Comparison of ENCODE assay signal across 1 cellular context in the genomic region with DNA sequence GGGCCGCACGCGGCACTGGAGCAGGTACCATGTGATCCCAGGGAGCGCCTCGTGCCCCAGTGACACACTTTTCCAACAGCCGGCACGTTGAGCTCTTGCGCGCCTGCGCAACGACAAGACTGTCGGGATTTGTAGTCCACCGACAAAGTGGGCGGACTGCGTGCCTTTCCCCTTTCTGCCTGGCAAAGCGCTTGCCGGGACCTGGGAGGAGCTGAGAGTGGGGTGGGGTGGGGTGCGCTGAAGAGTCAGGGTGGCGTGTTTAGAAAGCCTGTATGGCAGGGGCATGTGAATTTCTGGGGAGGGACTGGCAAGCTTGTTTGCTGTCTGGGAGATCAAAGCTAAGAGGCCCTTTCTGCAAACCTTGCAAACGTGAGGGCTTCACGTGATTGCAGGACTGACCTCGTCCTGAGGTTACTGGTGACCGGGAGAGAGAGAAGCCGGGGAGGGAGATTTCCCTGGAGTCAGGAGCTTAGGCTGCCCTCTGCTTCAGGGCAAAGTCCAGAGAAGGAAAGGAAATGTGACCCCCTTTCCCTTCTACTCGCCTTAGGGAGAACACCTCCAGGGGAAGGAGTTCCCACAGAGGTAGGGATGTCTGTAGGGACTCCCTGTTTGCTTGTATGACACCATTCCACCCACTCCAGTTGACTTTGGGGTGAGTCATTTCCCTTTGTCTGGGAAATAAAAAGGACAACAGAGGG.
TF ChIP-seq lines count a peak whose summit lies in the region.

No MANE protein-coding gene starts in this region.

TF ChIP-seq in HEK293, 187 proteins besides CTCF, POLR2A, EP300 and RAD21 (continued from another document and continues in another):
- TF ChIP-seq PRDM4 (tag by site-specific recombination; IDR thresholded peaks at IDR 0.05), result no peak
- no peak for TF ChIP-seq ZNF747 (tag by site-specific recombination; IDR thresholded peaks at IDR 0.05)
- TF ChIP-seq, protein P1, sequence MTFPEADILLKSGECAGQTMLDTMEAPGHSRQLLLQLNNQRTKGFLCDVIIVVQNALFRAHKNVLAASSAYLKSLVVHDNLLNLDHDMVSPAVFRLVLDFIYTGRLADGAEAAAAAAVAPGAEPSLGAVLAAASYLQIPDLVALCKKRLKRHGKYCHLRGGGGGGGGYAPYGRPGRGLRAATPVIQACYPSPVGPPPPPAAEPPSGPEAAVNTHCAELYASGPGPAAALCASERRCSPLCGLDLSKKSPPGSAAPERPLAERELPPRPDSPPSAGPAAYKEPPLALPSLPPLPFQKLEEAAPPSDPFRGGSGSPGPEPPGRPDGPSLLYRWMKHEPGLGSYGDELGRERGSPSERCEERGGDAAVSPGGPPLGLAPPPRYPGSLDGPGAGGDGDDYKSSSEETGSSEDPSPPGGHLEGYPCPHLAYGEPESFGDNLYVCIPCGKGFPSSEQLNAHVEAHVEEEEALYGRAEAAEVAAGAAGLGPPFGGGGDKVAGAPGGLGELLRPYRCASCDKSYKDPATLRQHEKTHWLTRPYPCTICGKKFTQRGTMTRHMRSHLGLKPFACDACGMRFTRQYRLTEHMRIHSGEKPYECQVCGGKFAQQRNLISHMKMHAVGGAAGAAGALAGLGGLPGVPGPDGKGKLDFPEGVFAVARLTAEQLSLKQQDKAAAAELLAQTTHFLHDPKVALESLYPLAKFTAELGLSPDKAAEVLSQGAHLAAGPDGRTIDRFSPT (tag by site-specific recombination; IDR thresholded peaks at IDR 0.05), result no peak
- no peak for TF ChIP-seq ZBTB20 (tag by site-specific recombination; IDR thresholded peaks at IDR 0.05)
- no peak for TF ChIP-seq ZNF2 (tag by site-specific recombination; IDR thresholded peaks at IDR 0.05)
- TF ChIP-seq ZNF639 (tag by site-specific recombination; IDR thresholded peaks at IDR 0.05), result peak; percentile 14; the same call in 1 of the 2 replicates
- peak; percentile 95 for TF ChIP-seq ZNF76 (tag by site-specific recombination; IDR thresholded peaks at IDR 0.05; ENCODE audit: borderline replicate concordance, low read depth)
- no peak for TF ChIP-seq ZNF239 (tag by site-specific recombination; IDR thresholded peaks at IDR 0.05)
- no peak for TF ChIP-seq ZNF404 (tag by site-specific recombination; IDR thresholded peaks at IDR 0.05)
- no peak for TF ChIP-seq ZNF138 (tag by site-specific recombination; IDR thresholded peaks at IDR 0.05; ENCODE audit: borderline replicate concordance)
- no peak for TF ChIP-seq ZNF121 (tag by site-specific recombination; IDR thresholded peaks at IDR 0.05)
- TF ChIP-seq, protein P2, sequence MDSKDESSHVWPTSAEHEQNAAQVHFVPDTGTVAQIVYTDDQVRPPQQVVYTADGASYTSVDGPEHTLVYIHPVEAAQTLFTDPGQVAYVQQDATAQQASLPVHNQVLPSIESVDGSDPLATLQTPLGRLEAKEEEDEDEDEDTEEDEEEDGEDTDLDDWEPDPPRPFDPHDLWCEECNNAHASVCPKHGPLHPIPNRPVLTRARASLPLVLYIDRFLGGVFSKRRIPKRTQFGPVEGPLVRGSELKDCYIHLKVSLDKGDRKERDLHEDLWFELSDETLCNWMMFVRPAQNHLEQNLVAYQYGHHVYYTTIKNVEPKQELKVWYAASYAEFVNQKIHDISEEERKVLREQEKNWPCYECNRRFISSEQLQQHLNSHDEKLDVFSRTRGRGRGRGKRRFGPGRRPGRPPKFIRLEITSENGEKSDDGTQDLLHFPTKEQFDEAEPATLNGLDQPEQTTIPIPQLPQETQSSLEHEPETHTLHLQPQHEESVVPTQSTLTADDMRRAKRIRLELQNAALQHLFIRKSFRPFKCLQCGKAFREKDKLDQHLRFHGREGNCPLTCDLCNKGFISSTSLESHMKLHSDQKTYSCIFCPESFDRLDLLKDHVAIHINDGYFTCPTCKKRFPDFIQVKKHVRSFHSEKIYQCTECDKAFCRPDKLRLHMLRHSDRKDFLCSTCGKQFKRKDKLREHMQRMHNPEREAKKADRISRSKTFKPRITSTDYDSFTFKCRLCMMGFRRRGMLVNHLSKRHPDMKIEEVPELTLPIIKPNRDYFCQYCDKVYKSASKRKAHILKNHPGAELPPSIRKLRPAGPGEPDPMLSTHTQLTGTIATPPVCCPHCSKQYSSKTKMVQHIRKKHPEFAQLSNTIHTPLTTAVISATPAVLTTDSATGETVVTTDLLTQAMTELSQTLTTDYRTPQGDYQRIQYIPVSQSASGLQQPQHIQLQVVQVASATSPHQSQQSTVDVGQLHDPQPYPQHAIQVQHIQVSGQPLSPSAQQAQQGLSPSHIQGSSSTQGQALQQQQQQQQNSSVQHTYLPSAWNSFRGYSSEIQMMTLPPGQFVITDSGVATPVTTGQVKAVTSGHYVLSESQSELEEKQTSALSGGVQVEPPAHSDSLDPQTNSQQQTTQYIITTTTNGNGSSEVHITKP (tag by site-specific recombination; IDR thresholded peaks at IDR 0.05), result peak; percentile 74
- TF ChIP-seq, protein P3, sequence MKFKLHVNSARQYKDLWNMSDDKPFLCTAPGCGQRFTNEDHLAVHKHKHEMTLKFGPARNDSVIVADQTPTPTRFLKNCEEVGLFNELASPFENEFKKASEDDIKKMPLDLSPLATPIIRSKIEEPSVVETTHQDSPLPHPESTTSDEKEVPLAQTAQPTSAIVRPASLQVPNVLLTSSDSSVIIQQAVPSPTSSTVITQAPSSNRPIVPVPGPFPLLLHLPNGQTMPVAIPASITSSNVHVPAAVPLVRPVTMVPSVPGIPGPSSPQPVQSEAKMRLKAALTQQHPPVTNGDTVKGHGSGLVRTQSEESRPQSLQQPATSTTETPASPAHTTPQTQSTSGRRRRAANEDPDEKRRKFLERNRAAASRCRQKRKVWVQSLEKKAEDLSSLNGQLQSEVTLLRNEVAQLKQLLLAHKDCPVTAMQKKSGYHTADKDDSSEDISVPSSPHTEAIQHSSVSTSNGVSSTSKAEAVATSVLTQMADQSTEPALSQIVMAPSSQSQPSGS (tag by site-specific recombination; IDR thresholded peaks at IDR 0.05; ENCODE audit: low read depth), result no peak
- TF ChIP-seq ZNF529 (tag by site-specific recombination; IDR thresholded peaks at IDR 0.05; ENCODE audit: insufficient replicate concordance), result no peak
- TF ChIP-seq TRIM28 (IDR thresholded peaks at IDR 0.05; ENCODE audit: borderline replicate concordance, low read length), result peak; percentile 79; the same call in 1 of the 2 replicates
- TF ChIP-seq SCRT1 (tag by site-specific recombination; IDR thresholded peaks at IDR 0.05; ENCODE audit: borderline replicate concordance), result no peak
- TF ChIP-seq SALL2 (tag by site-specific recombination; IDR thresholded peaks at IDR 0.05; ENCODE audit: borderline replicate concordance), result no peak
- TF ChIP-seq ZNF132 (tag by site-specific recombination; IDR thresholded peaks at IDR 0.05; ENCODE audit: borderline replicate concordance), result no peak
- TF ChIP-seq, protein P4, sequence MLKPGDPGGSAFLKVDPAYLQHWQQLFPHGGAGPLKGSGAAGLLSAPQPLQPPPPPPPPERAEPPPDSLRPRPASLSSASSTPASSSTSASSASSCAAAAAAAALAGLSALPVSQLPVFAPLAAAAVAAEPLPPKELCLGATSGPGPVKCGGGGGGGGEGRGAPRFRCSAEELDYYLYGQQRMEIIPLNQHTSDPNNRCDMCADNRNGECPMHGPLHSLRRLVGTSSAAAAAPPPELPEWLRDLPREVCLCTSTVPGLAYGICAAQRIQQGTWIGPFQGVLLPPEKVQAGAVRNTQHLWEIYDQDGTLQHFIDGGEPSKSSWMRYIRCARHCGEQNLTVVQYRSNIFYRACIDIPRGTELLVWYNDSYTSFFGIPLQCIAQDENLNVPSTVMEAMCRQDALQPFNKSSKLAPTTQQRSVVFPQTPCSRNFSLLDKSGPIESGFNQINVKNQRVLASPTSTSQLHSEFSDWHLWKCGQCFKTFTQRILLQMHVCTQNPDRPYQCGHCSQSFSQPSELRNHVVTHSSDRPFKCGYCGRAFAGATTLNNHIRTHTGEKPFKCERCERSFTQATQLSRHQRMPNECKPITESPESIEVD (tag by site-specific recombination; IDR thresholded peaks at IDR 0.05), result no peak
- TF ChIP-seq, protein P5, sequence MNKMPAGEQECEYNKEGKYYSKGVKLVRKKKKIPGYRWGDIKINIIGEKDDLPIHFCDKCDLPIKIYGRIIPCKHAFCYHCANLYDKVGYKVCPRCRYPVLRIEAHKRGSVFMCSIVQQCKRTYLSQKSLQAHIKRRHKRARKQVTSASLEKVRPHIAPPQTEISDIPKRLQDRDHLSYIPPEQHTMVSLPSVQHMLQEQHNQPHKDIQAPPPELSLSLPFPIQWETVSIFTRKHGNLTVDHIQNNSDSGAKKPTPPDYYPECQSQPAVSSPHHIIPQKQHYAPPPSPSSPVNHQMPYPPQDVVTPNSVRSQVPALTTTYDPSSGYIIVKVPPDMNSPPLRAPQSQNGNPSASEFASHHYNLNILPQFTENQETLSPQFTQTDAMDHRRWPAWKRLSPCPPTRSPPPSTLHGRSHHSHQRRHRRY (tag by site-specific recombination; IDR thresholded peaks at IDR 0.05), result no peak
- TF ChIP-seq ZNF621 (tag by site-specific recombination; IDR thresholded peaks at IDR 0.05), result no peak
- TF ChIP-seq, protein P6, sequence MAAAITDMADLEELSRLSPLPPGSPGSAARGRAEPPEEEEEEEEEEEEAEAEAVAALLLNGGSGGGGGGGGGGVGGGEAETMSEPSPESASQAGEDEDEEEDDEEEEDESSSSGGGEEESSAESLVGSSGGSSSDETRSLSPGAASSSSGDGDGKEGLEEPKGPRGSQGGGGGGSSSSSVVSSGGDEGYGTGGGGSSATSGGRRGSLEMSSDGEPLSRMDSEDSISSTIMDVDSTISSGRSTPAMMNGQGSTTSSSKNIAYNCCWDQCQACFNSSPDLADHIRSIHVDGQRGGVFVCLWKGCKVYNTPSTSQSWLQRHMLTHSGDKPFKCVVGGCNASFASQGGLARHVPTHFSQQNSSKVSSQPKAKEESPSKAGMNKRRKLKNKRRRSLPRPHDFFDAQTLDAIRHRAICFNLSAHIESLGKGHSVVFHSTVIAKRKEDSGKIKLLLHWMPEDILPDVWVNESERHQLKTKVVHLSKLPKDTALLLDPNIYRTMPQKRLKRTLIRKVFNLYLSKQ (tag by site-specific recombination; IDR thresholded peaks at IDR 0.05; ENCODE audit: borderline replicate concordance), result no peak
- TF ChIP-seq, protein P7, sequence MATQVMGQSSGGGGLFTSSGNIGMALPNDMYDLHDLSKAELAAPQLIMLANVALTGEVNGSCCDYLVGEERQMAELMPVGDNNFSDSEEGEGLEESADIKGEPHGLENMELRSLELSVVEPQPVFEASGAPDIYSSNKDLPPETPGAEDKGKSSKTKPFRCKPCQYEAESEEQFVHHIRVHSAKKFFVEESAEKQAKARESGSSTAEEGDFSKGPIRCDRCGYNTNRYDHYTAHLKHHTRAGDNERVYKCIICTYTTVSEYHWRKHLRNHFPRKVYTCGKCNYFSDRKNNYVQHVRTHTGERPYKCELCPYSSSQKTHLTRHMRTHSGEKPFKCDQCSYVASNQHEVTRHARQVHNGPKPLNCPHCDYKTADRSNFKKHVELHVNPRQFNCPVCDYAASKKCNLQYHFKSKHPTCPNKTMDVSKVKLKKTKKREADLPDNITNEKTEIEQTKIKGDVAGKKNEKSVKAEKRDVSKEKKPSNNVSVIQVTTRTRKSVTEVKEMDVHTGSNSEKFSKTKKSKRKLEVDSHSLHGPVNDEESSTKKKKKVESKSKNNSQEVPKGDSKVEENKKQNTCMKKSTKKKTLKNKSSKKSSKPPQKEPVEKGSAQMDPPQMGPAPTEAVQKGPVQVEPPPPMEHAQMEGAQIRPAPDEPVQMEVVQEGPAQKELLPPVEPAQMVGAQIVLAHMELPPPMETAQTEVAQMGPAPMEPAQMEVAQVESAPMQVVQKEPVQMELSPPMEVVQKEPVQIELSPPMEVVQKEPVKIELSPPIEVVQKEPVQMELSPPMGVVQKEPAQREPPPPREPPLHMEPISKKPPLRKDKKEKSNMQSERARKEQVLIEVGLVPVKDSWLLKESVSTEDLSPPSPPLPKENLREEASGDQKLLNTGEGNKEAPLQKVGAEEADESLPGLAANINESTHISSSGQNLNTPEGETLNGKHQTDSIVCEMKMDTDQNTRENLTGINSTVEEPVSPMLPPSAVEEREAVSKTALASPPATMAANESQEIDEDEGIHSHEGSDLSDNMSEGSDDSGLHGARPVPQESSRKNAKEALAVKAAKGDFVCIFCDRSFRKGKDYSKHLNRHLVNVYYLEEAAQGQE (tag by site-specific recombination; IDR thresholded peaks at IDR 0.05), result no peak
- no peak for TF ChIP-seq RBAK (tag by site-specific recombination; IDR thresholded peaks at IDR 0.05)
- peak; percentile 94 for TF ChIP-seq SP3 (tag by site-specific recombination; IDR thresholded peaks at IDR 0.05)
- TF ChIP-seq ZNF350 (tag by site-specific recombination; IDR thresholded peaks at IDR 0.05), result no peak
- TF ChIP-seq GLIS1 (tag by site-specific recombination; IDR thresholded peaks at IDR 0.05), result peak; percentile 52; the same call in 1 of the 2 replicates
- TF ChIP-seq ZNF366 (tag by site-specific recombination; conservative IDR thresholded peaks at IDR 0.05), result peak; percentile 83
- TF ChIP-seq ZNF561 (tag by site-specific recombination; IDR thresholded peaks at IDR 0.05; ENCODE audit: borderline replicate concordance), result peak; percentile 77; the same call in 1 of the 2 replicates
- TF ChIP-seq ZNF311 (tag by site-specific recombination; IDR thresholded peaks at IDR 0.05; ENCODE audit: borderline replicate concordance), result no peak
- TF ChIP-seq ZNF112 (tag by site-specific recombination; IDR thresholded peaks at IDR 0.05), result no peak
